In genomic region chr15:101483476-101483875, GRCh38 we compare ENCODE assay signal across 1 cellular context.
TF ChIP-seq lines count a peak whose summit lies in the region.

No MANE protein-coding gene starts in this region.

TF ChIP-seq in liver, 16 proteins besides CTCF, POLR2A, EP300 and RAD21 (continued from another document):
- TF ChIP-seq, protein P1, sequence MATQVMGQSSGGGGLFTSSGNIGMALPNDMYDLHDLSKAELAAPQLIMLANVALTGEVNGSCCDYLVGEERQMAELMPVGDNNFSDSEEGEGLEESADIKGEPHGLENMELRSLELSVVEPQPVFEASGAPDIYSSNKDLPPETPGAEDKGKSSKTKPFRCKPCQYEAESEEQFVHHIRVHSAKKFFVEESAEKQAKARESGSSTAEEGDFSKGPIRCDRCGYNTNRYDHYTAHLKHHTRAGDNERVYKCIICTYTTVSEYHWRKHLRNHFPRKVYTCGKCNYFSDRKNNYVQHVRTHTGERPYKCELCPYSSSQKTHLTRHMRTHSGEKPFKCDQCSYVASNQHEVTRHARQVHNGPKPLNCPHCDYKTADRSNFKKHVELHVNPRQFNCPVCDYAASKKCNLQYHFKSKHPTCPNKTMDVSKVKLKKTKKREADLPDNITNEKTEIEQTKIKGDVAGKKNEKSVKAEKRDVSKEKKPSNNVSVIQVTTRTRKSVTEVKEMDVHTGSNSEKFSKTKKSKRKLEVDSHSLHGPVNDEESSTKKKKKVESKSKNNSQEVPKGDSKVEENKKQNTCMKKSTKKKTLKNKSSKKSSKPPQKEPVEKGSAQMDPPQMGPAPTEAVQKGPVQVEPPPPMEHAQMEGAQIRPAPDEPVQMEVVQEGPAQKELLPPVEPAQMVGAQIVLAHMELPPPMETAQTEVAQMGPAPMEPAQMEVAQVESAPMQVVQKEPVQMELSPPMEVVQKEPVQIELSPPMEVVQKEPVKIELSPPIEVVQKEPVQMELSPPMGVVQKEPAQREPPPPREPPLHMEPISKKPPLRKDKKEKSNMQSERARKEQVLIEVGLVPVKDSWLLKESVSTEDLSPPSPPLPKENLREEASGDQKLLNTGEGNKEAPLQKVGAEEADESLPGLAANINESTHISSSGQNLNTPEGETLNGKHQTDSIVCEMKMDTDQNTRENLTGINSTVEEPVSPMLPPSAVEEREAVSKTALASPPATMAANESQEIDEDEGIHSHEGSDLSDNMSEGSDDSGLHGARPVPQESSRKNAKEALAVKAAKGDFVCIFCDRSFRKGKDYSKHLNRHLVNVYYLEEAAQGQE (IDR thresholded peaks at IDR 0.05): no peak
- TF ChIP-seq JUND (IDR thresholded peaks at IDR 0.05) (no peak), TAF1 (conservative IDR thresholded peaks at IDR 0.05) (no peak)
